25 cellular contexts compared by ENCODE assay signal in the genomic region with DNA sequence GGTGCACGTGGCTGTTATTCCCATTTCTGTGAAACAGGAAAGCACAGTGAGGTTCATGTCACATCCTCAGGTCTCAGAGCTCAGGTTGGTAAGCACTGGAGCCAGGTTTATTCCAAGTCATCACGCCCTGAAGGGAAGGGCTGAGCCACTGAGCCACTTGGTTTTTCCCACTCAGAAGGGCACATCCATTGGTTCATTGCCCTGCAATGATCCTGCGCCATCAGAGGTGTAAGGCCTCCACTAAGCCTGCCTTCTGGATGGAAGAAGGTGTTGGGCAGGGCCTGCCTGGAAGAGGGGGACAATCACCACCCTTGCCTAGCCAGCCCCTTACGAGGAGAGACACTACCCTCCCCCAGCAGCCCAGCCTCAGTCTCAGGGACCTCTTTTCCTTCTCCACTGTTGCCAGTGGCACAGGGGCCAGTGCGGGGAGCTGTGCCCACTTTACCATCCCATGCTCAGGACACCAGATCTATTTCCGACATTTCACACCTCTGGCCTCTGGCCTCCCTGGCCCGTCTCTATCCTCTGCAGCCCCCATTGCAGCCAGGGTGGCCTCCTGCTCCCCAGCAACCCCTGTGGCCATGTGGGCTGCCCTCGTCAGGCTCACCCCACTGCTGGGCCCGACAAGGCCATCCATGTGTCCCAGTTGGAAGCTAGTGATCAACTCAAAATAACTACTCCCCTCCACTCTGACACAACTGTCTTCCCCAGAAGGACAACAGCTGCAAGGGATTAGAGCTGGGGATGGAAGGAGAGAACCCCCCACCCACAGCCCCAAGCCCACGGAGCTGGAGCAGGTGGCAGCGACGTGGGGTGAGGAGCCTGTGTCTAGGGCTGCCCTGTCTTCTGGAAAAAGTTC.
"Had no signal": no experiment of that assay in that cellular context is flagged by ENCODE, and none has a peak within 500 bp of the region (broad histone marks: within the 10 kb centered on the region; RNA-seq: fewer than 3 reads in every experiment).

No MANE protein-coding gene starts in this region.

- H3K4me1 Mint-ChIP-seq: activated CD4-positive, alpha-beta T cell treated with anti-CD3 and anti-CD28 coated beads for 36 hours had no signal

- H3K9me3 ChIP-seq: lower lobe of right lung, pancreas, psoas muscle, right atrium auricular region, tibial artery had no signal

- ATAC-seq: activated CD4-positive, alpha-beta T cell treated with anti-CD3 and anti-CD28 coated beads for 36 hours; activated naive CD4-positive, alpha-beta T cell treated with anti-CD3 and anti-CD28 coated beads, Interleukin-2, amount 50 U/mL, for 72 hours; activated T-helper 17 cell treated with anti-CD3 and anti-CD28 coated beads, Interleukin-2, amount 50 U/mL, for 72 hours; lower lobe of right lung; natural killer cell; pancreas; psoas muscle had no signal

- H3K36me3 ChIP-seq: brain microvascular endothelial cell, lower lobe of right lung, pancreas, right atrium auricular region, tibial artery had no signal

- H3K27me3 ChIP-seq: brain microvascular endothelial cell, pancreas, right atrium auricular region had no signal

- H3K4me3 ChIP-seq: lower lobe of right lung, pancreas, psoas muscle, right atrium auricular region, skin epidermis, tibial artery had no signal

- DNase-seq: activated B cell treated with CpG ODN at 0.5 μM for 24 hours; activated CD4-positive, alpha-beta T cell treated with anti-CD3 and anti-CD28 coated beads for 36 hours; activated CD4-positive, alpha-beta T cell treated with anti-CD3 and anti-CD28 coated beads, Interleukin-2, amount 50 U/mL, for 4 hours; activated CD8-positive, alpha-beta memory T cell treated with anti-CD3 and anti-CD28 coated beads for 24 hours; activated CD8-positive, alpha-beta memory T cell treated with anti-CD3 and anti-CD28 coated beads, Interleukin-2, amount 50 U/mL, for 4 hours; activated T-cell treated with anti-CD3 and anti-CD28 coated beads, Interleukin-2, amount 50 U/mL, for 24 hours; aorta; central memory CD4-positive, alpha-beta T cell; effector memory CD4-positive, alpha-beta T cell; hypothalamus; islet precursor cell; lower lobe of right lung; natural killer cell; pancreas; psoas muscle; stimulated activated CD4-positive, alpha-beta T cell treated with anti-CD3 and anti-CD28 coated beads, Interleukin-1b, Interleukin-23, amount 100 ng/mL, for 48 hours; substantia nigra; T-helper 9 cell; tibial artery had no signal

- H3K4me1 ChIP-seq: pancreas, psoas muscle, tibial artery had no signal

- H3K9me3 Mint-ChIP-seq: activated B cell treated with CpG ODN at 0.5 μM for 24 hours; activated naive CD4-positive, alpha-beta T cell treated with anti-CD3 and anti-CD28 coated beads, Interleukin-2, amount 50 U/mL, for 72 hours; activated T-cell treated with anti-CD3 and anti-CD28 coated beads, Interleukin-2, amount 50 U/mL, for 24 hours; activated T-helper 17 cell treated with anti-CD3 and anti-CD28 coated beads, Interleukin-2, amount 50 U/mL, for 72 hours; natural killer cell; stimulated activated naive CD8-positive, alpha-beta T cell treated with anti-CD3 and anti-CD28 coated beads, Interleukin-15, Interleukin-2, amounts not matched to agents 100 ng/mL and 50 ng/mL, for 24 hours had no signal

- H3K4me3 Mint-ChIP-seq: activated B cell treated with CpG ODN at 0.5 μM for 24 hours; activated CD4-positive, alpha-beta T cell treated with anti-CD3 and anti-CD28 coated beads for 36 hours; activated T-cell treated with anti-CD3 and anti-CD28 coated beads, Interleukin-2, amount 50 U/mL, for 24 hours; activated T-helper 17 cell treated with anti-CD3 and anti-CD28 coated beads, Interleukin-2, amount 50 U/mL, for 72 hours; natural killer cell; stimulated activated naive CD8-positive, alpha-beta T cell treated with anti-CD3 and anti-CD28 coated beads, Interleukin-15, Interleukin-2, amounts not matched to agents 100 ng/mL and 50 ng/mL, for 24 hours had no signal

- H3K27ac Mint-ChIP-seq: activated B cell treated with CpG ODN at 0.5 μM for 24 hours; activated CD4-positive, alpha-beta T cell treated with anti-CD3 and anti-CD28 coated beads for 36 hours; activated T-cell treated with anti-CD3 and anti-CD28 coated beads, Interleukin-2, amount 50 U/mL, for 24 hours; activated T-helper 17 cell treated with anti-CD3 and anti-CD28 coated beads, Interleukin-2, amount 50 U/mL, for 72 hours; natural killer cell; stimulated activated naive CD8-positive, alpha-beta T cell treated with anti-CD3 and anti-CD28 coated beads, Interleukin-15, Interleukin-2, amounts not matched to agents 100 ng/mL and 50 ng/mL, for 24 hours had no signal

- H3K27ac ChIP-seq: brain microvascular endothelial cell, lower lobe of right lung, pancreas, psoas muscle, right atrium auricular region, skin epidermis, tibial artery had no signal

- H3K27me3 Mint-ChIP-seq: activated T-cell treated with anti-CD3 and anti-CD28 coated beads, Interleukin-2, amount 50 U/mL, for 24 hours; activated T-helper 17 cell treated with anti-CD3 and anti-CD28 coated beads, Interleukin-2, amount 50 U/mL, for 72 hours; stimulated activated naive CD8-positive, alpha-beta T cell treated with anti-CD3 and anti-CD28 coated beads, Interleukin-15, Interleukin-2, amounts not matched to agents 100 ng/mL and 50 ng/mL, for 24 hours had no signal

- H3K36me3 Mint-ChIP-seq: activated naive CD4-positive, alpha-beta T cell treated with anti-CD3 and anti-CD28 coated beads, Interleukin-2, amount 50 U/mL, for 72 hours; natural killer cell had no signal
